ENCODE assay signal across 17 cellular contexts in the genomic region with DNA sequence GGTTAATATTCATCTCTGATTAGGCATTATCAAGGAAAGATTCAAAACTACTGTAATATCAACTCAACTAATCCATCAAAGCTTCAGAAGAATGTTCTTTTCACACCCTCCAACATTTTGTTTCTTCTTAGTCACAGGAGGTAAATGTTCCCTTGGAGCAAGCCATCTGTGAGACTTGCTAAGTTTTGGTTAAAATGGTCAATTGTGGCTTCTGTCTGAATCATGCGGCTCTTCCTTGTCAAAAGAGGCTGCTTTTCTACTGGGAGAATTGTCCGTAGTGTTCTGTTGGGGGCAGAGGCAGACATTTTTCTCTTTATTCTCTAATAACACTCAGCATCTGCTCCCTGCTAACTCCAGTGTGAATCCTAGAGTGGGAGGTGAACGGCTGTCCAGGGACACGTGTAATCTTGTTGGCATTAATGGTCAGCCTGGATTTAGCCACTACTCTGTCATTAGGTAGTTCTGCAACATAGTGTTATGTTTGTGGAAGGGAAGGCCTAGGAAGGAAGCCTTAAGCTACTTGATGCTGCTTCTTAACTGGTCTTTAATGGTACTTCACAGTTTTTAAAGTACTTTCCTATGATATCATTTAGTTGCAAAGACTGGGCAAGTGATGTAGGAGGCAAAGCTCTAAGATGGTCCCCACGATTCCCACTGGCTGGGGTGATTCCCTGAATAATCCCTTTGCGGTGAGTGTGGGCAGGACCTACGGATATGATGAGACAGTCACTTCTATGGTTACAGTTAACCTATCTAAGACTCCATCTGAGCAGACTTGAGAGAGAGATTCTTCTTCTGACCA. TPM values are rescaled to one million over a fixed set of nuclear protein-coding genes. Genes with fewer than 3 reads are reported as not detected.
"Had no signal": no experiment of that assay in that cellular context is flagged by ENCODE, and none has a peak within 500 bp of the region (broad histone marks: within the 10 kb centered on the region; RNA-seq: fewer than 3 reads in every experiment).

No MANE protein-coding gene starts in this region.

- H3K4me1 ChIP-seq: adrenal gland, prostate gland, sigmoid colon, uterus had no signal

- H3K27me3 ChIP-seq: adrenal gland, brain microvascular endothelial cell, sigmoid colon, uterus had no signal

- H3K4me3 ChIP-seq: adrenal gland, prostate gland, sigmoid colon, thoracic aorta, uterus had no signal

- DNase-seq: activated CD4-positive, alpha-beta T cell treated with anti-CD3 and anti-CD28 coated beads, Interleukin-2, amount 10 ng/mL, durations not matched to agents 24 days and 14 days; activated naive CD4-positive, alpha-beta T cell treated with anti-CD3 and anti-CD28 coated beads, Interleukin-2, amount 50 U/mL, for 16 hours; activated T-cell treated with anti-CD3 and anti-CD28 coated beads for 4 hours; adrenal gland; brain microvascular endothelial cell; mammary epithelial cell; occipital lobe; sigmoid colon; stimulated activated CD4-positive, alpha-beta T cell treated with anti-CD3 and anti-CD28 coated beads, Interleukin-4, amount 100 ng/mL, for 1 hour; stimulated activated CD8-positive, alpha-beta memory T cell treated with anti-CD3 and anti-CD28 coated beads, Interleukin-4, amount 100 ng/mL, for 48 hours; T-helper 9 cell; uterus had no signal

- ATAC-seq: activated T-helper 17 cell treated with anti-CD3 and anti-CD28 coated beads, Interleukin-2, amount 50 U/mL, for 72 hours had no signal

- H3K27ac Mint-ChIP-seq: activated CD4-positive, alpha-beta T cell treated with anti-CD3 and anti-CD28 coated beads, Interleukin-2, amount 10 ng/mL, durations not matched to agents 24 days and 14 days; activated T-helper 17 cell treated with anti-CD3 and anti-CD28 coated beads, Interleukin-2, amount 50 U/mL, for 72 hours; stimulated activated naive CD8-positive, alpha-beta T cell treated with anti-CD3 and anti-CD28 coated beads, Interleukin-15, Interleukin-2, amounts not matched to agents 100 ng/mL and 50 ng/mL, for 24 hours had no signal

- H3K9me3 ChIP-seq: adrenal gland, prostate gland, sigmoid colon, thoracic aorta, uterus had no signal

- H3K27me3 Mint-ChIP-seq: activated CD4-positive, alpha-beta T cell treated with anti-CD3 and anti-CD28 coated beads, Interleukin-2, amount 10 ng/mL, durations not matched to agents 24 days and 14 days; activated T-helper 17 cell treated with anti-CD3 and anti-CD28 coated beads, Interleukin-2, amount 50 U/mL, for 72 hours; stimulated activated naive CD8-positive, alpha-beta T cell treated with anti-CD3 and anti-CD28 coated beads, Interleukin-15, Interleukin-2, amounts not matched to agents 100 ng/mL and 50 ng/mL, for 24 hours had no signal

- H3K27ac ChIP-seq: adrenal gland, brain microvascular endothelial cell, prostate gland, sigmoid colon, thoracic aorta, uterus had no signal

- H3K9me3 Mint-ChIP-seq: activated CD4-positive, alpha-beta T cell treated with anti-CD3 and anti-CD28 coated beads, Interleukin-2, amount 10 ng/mL, durations not matched to agents 24 days and 14 days; activated T-helper 17 cell treated with anti-CD3 and anti-CD28 coated beads, Interleukin-2, amount 50 U/mL, for 72 hours; nephron had no signal

- H3K4me3 Mint-ChIP-seq: activated CD4-positive, alpha-beta T cell treated with anti-CD3 and anti-CD28 coated beads, Interleukin-2, amount 10 ng/mL, durations not matched to agents 24 days and 14 days; activated T-helper 17 cell treated with anti-CD3 and anti-CD28 coated beads, Interleukin-2, amount 50 U/mL, for 72 hours; nephron; stimulated activated naive CD8-positive, alpha-beta T cell treated with anti-CD3 and anti-CD28 coated beads, Interleukin-15, Interleukin-2, amounts not matched to agents 100 ng/mL and 50 ng/mL, for 24 hours had no signal

- H3K36me3 ChIP-seq: brain microvascular endothelial cell, prostate gland, uterus had no signal

RNA-seq across cellular contexts. Expression of gene FAP, which starts 22.6 kb away (rescaled TPM):
- total RNA-seq: activated CD4-positive, alpha-beta T cell treated with anti-CD3 and anti-CD28 coated beads, Interleukin-2, amount 10 ng/mL, durations not matched to agents 24 days and 14 days; activated T-helper 17 cell treated with anti-CD3 and anti-CD28 coated beads, Interleukin-2, amount 50 U/mL, for 72 hours had no signal
